ENCODE assay signal across 19 cellular contexts in the genomic region with DNA sequence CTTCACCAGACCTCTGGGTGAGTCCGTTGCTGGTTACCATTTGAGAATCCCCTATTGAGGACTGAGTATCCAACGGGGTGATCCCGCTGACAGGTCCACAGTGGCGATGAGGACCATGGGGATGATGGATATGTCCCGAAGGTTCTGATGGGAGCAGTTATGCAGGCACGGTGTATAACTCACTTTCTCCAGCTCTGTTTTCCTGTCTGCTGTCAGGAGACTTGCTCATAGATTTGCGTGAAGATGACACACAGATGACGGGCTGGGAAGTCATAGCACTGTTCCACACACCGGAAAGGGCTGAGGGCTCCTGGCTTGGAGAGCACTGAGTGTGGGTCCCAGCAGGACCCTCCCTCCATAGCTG. TPM values are rescaled to one million over a fixed set of nuclear protein-coding genes. Genes with fewer than 3 reads are reported as not detected.
DNase-seq lines count a peak whose midpoint lies in the region; ATAC-seq, FAIRE-seq and TF ChIP-seq lines count a peak whose summit lies in the region.
"Had no signal": no experiment of that assay in that cellular context is flagged by ENCODE, and none has a peak within 500 bp of the region (broad histone marks: within the 10 kb centered on the region; RNA-seq: fewer than 3 reads in every experiment).

No MANE protein-coding gene starts in this region.

- no peak for TF ChIP-seq EP300 in upper lobe of left lung (IDR thresholded peaks at IDR 0.05)

- TF ChIP-seq CTCF in CD4-positive, alpha-beta T cell (IDR thresholded peaks at IDR 0.05) = no peak
- TF ChIP-seq CTCF in HFFc6 (IDR thresholded peaks at IDR 0.05) (no peak), astrocyte (IDR thresholded peaks at IDR 0.05; ENCODE audit: insufficient read depth, low read depth, low read length) (no peak), keratinocyte (optimal IDR thresholded peaks at IDR 0.05 in 1 of 3, IDR thresholded peaks at IDR 0.05 in 1 of 3, conservative IDR thresholded peaks at IDR 0.05 in 1 of 3; ENCODE audit: extremely low read depth in 1 of 3, insufficient read depth in 2 of 3, low read length in 3 of 3) (no peak), upper lobe of left lung (IDR thresholded peaks at IDR 0.05) (no peak)

- H3K27me3 Mint-ChIP-seq in CD4-positive, alpha-beta T cell = no peaks in the 10 kb centered on the region
- peaks cover 4% of the 10 kb centered on the region for H3K27me3 Mint-ChIP-seq in HFFc6 (ENCODE audit: insufficient read depth)
- H3K27me3 Mint-ChIP-seq in astrocyte (ENCODE audit: low read depth, unreplicated experiment) = no peaks in the 10 kb centered on the region

- H3K9me3 ChIP-seq in CD4-positive, alpha-beta T cell (ENCODE audit: control insufficient read depth, low read length) = no peaks in the 10 kb centered on the region
- H3K9me3 ChIP-seq in astrocyte (ENCODE audit: insufficient read depth, low read depth, low read length) = no peaks in the 10 kb centered on the region
- no peaks in the 10 kb centered on the region for H3K9me3 ChIP-seq in keratinocyte (ENCODE audit: control insufficient read depth, low read depth, low read length)
- H3K9me3 ChIP-seq in upper lobe of left lung = no peaks in the 10 kb centered on the region

- H3K27ac ChIP-seq in CD4-positive, alpha-beta T cell (ENCODE audit: low read depth, low read length) = no peak overlapping the region
- H3K27ac ChIP-seq in astrocyte (ENCODE audit: low read depth, low read length) (no peak overlapping the region), keratinocyte (ENCODE audit: control insufficient read depth, insufficient read depth, low read length) (peak overlapping the region; percentile 99), upper lobe of left lung (peak overlapping the region in 1 of 4 donors; percentile 65)

- H3K4me1 Mint-ChIP-seq in CD4-positive, alpha-beta T cell (ENCODE audit: low read depth) = peaks cover 7% of the 10 kb centered on the region
- H3K4me1 Mint-ChIP-seq in HFFc6 (ENCODE audit: low read depth) (peaks cover 23% of the 10 kb centered on the region), astrocyte (ENCODE audit: low read depth, unreplicated experiment) (peaks cover 10% of the 10 kb centered on the region)

- no peak overlapping the region for H3K27ac Mint-ChIP-seq in CD4-positive, alpha-beta T cell
- H3K27ac Mint-ChIP-seq in HFFc6 (no peak overlapping the region), astrocyte (ENCODE audit: unreplicated experiment) (no peak overlapping the region)
- H3K27ac Mint-ChIP-seq: activated T-helper 1 cell treated with anti-CD3 and anti-CD28 coated beads, Interleukin-12 subunit alpha, Interleukin-12 subunit beta, Interleukin-2, Interleukin-4 antibody, amounts not matched to agents 30 ng/mL and 10 ng/mL and 1 ng/mL, durations not matched to agents 14 hours and 24 hours and 36 hours had no signal

- H3K36me3 ChIP-seq in astrocyte (ENCODE audit: insufficient read depth, low read length) (no peaks in the 10 kb centered on the region), keratinocyte (ENCODE audit: control insufficient read depth in 2 of 2, extremely low read depth in 1 of 2, insufficient read depth in 2 of 2, low read length in 2 of 2) (no peaks in the 10 kb centered on the region), upper lobe of left lung (no peaks in the 10 kb centered on the region)

- no peak for DNase-seq in CD4-positive, alpha-beta T cell
- DNase-seq in HFFc6 (peak; percentile 39), astrocyte (ENCODE audit: low read depth) (peak; percentile 24), keratinocyte (ENCODE audit: low read depth, low spot score) (no peak), T1000 (lab: John Stamatoyannopoulos, UW) (no peak), upper lobe of left lung (no peak)
- DNase-seq in stimulated activated CD4-positive, alpha-beta T cell treated with anti-CD3 and anti-CD28 coated beads, Interleukin-2, amount 100 ng/mL, for 48 hours = no peak
- DNase-seq in activated effector memory CD4-positive, alpha-beta T cell treated with Interleukin-2 at 50 U/mL for 16 hours = no peak
- DNase-seq: activated CD4-positive, alpha-beta T cell treated with anti-CD3 and anti-CD28 coated beads, Interleukin-2, amount 10 ng/mL, durations not matched to agents 24 days and 14 days; GF-D8; kidney; mammary epithelial cell; NCI-H2081 treated with DMSO at 0.1 percent for 48 hours; NCI-H446; OCI-M1; stimulated activated CD4-positive, alpha-beta T cell treated with anti-CD3 and anti-CD28 coated beads, Interleukin-15, amount 100 ng/mL, for 24 hours; T-helper 1 cell had no signal

- H3K4me3 Mint-ChIP-seq in CD4-positive, alpha-beta T cell = peak overlapping the region; percentile 20
- H3K4me3 Mint-ChIP-seq in HFFc6 (no peak overlapping the region), astrocyte (ENCODE audit: unreplicated experiment) (no peak overlapping the region)

- H3K4me2 ChIP-seq in astrocyte (ENCODE audit: low read length) (peak overlapping the region; percentile 91), keratinocyte (ENCODE audit: control insufficient read depth, extremely low read depth, insufficient read depth, low read depth, low read length) (peak overlapping the region; percentile 96)

- no peak for FAIRE-seq in astrocyte (lab: Jason Lieb, UNC)
- peak; percentile 62 for FAIRE-seq in keratinocyte (lab: Jason Lieb, UNC)
- FAIRE-seq: kidney had no signal

- no peaks in the 10 kb centered on the region for H3K79me2 ChIP-seq in astrocyte (ENCODE audit: insufficient read depth, low read length)
- no peaks in the 10 kb centered on the region for H3K79me2 ChIP-seq in keratinocyte (ENCODE audit: control insufficient read depth, insufficient read depth, low read length)

- 92% methylated on average over 8 to 9 of the region's 9 CpGs for WGBS in upper lobe of left lung, 2 donors

- no peak overlapping the region for H2AFZ ChIP-seq in astrocyte (ENCODE audit: low read depth, low read length)
- peak overlapping the region; percentile 79 for H2AFZ ChIP-seq in keratinocyte (ENCODE audit: control insufficient read depth, low read length)

- TF ChIP-seq POLR2A in upper lobe of left lung (IDR thresholded peaks at IDR 0.05) = no peak

- no peak overlapping the region for H3K4me3 ChIP-seq in astrocyte (ENCODE audit: insufficient read depth, low read depth, low read length)
- peak overlapping the region in 2 of 3 experiments; percentile 56 to 82 for H3K4me3 ChIP-seq in keratinocyte (ENCODE audit: control insufficient read depth in 2 of 3, extremely low read depth in 1 of 3, insufficient read depth in 2 of 3, low read depth in 1 of 3, low read length in 3 of 3)
- no peak overlapping the region for H3K4me3 ChIP-seq in upper lobe of left lung

- H4K20me1 ChIP-seq in astrocyte (ENCODE audit: insufficient read depth, low read length) = no peaks in the 10 kb centered on the region
- H4K20me1 ChIP-seq in keratinocyte (ENCODE audit: control insufficient read depth, extremely low read depth, insufficient read depth, low read length) = no peaks in the 10 kb centered on the region

- H3K4me1 ChIP-seq in astrocyte (ENCODE audit: insufficient read depth, low read length) (peaks cover 21% of the 10 kb centered on the region), keratinocyte (ENCODE audit: control insufficient read depth, extremely low read depth, insufficient read depth, low read length) (peaks cover 22% of the 10 kb centered on the region), upper lobe of left lung (peaks cover 16 to 35% (median 24%) of the 10 kb centered on the region in 4 donors)

- no peaks in the 10 kb centered on the region for H3K36me3 Mint-ChIP-seq in CD4-positive, alpha-beta T cell (ENCODE audit: low read depth)
- H3K36me3 Mint-ChIP-seq in HFFc6 (ENCODE audit: low read depth) = no peaks in the 10 kb centered on the region
- peaks cover 4% of the 10 kb centered on the region for H3K36me3 Mint-ChIP-seq in astrocyte (ENCODE audit: low read depth, unreplicated experiment)
- H3K36me3 Mint-ChIP-seq: activated naive CD4-positive, alpha-beta T cell treated with anti-CD3 and anti-CD28 coated beads, Interleukin-2, amount 50 U/mL, for 72 hours had no signal

- POLR2A ChIA-PET in CD4-positive, alpha-beta T cell (lab: Charles Lee) = no interaction called here

- CTCF ChIA-PET in CD4-positive, alpha-beta T cell (lab: Charles Lee) = no interaction called here

- intact Hi-C loops in CD4-positive, alpha-beta T cell (cut with DNase I, micrococcal nuclease) = no loop called here

- ATAC-seq in CD4-positive, alpha-beta T cell (ENCODE audit: poor library complexity) = no peak
- no peak for ATAC-seq in upper lobe of left lung (ENCODE audit: low FRiP score in 2 of 2)
- ATAC-seq: activated naive CD4-positive, alpha-beta T cell treated with anti-CD3 and anti-CD28 coated beads, Interleukin-2, amount 50 U/mL, for 72 hours had no signal

- dilution Hi-C loops in keratinocyte (cut with MboI; ENCODE audit: extremely low pct_ligation_motif_present, low sequenced_read_pairs) = no loop called here

- H3K9me1 ChIP-seq in keratinocyte (ENCODE audit: control insufficient read depth, extremely low read depth, insufficient read depth, low read length) = no peaks in the 10 kb centered on the region

- H3K27me3 ChIP-seq in CD4-positive, alpha-beta T cell (ENCODE audit: control insufficient read depth, insufficient read depth, low read length) = no peaks in the 10 kb centered on the region
- peaks cover 7% of the 10 kb centered on the region for H3K27me3 ChIP-seq in astrocyte (ENCODE audit: insufficient read depth, low read length)
- no peaks in the 10 kb centered on the region for H3K27me3 ChIP-seq in keratinocyte (ENCODE audit: control insufficient read depth, extremely low read depth, insufficient read depth, low read length)
- no peaks in the 10 kb centered on the region for H3K27me3 ChIP-seq in upper lobe of left lung

- no peak overlapping the region for H3K9ac ChIP-seq in astrocyte (ENCODE audit: low read length)
- no peak overlapping the region for H3K9ac ChIP-seq in keratinocyte (ENCODE audit: control insufficient read depth, extremely low read depth, insufficient read depth, low read length)

- H3K9me3 Mint-ChIP-seq in CD4-positive, alpha-beta T cell = no peaks in the 10 kb centered on the region
- no peaks in the 10 kb centered on the region for H3K9me3 Mint-ChIP-seq in HFFc6
- H3K9me3 Mint-ChIP-seq in astrocyte (ENCODE audit: unreplicated experiment) = no peaks in the 10 kb centered on the region
- H3K9me3 Mint-ChIP-seq: activated CD4-positive, alpha-beta T cell treated with anti-CD3 and anti-CD28 coated beads, Interleukin-2, amount 10 ng/mL, durations not matched to agents 24 days and 14 days; activated naive CD4-positive, alpha-beta T cell treated with anti-CD3 and anti-CD28 coated beads, Interleukin-2, amount 50 U/mL, for 72 hours; activated T-helper 1 cell treated with anti-CD3 and anti-CD28 coated beads, Interleukin-12 subunit alpha, Interleukin-12 subunit beta, Interleukin-2, Interleukin-4 antibody, amounts not matched to agents 30 ng/mL and 10 ng/mL and 1 ng/mL, durations not matched to agents 14 hours and 24 hours and 36 hours had no signal

RNA-seq across cellular contexts. Expression of gene ADCY7, which starts 22.2 kb away (rescaled TPM):
- 100 to 1,000 TPM; 136 to 147 TPM for total RNA-seq in CD4-positive, alpha-beta T cell
- total RNA-seq in HFFc6 (2021; fragmentation: NEBNext Ultra II Directional; extraction: Animal tissue kit (Norgen Biotek cat#: 25700)) = 10 to 100 TPM; 32.7 to 48.1 (median 41.9) TPM
- total RNA-seq in astrocyte (30.3 and 33.7 TPM in 2 replicates), upper lobe of left lung (100 to 1,000 TPM in 3 of 6 donors, 10 to 100 TPM in 3; 46.9 to 177 (median 101) TPM)
- 5.1 to 9.6 TPM (median 6.8 TPM) in 3 replicates for polyA plus RNA-seq in keratinocyte
- polyA plus RNA-seq in keratinocyte (2011; ENCODE audit: low read depth) = 1.0 TPM
- polyA plus RNA-seq in keratinocyte (2011; cell fraction: cytosol; rRNA removed) = 3.2 and 4.1 TPM in 2 replicates
- 18.5 and 21.5 TPM in 2 replicates for polyA plus RNA-seq in keratinocyte (2011; cell fraction: nucleus; rRNA removed)
- polyA plus RNA-seq in keratinocyte (2012; ENCODE audit: low replicate concordance) = 4.0 and 12.9 TPM in 2 replicates
- polyA minus RNA-seq in keratinocyte = 14.3 to 43.3 TPM (median 16.7 TPM) in 3 replicates
- polyA minus RNA-seq in keratinocyte (2011; cell fraction: cytosol; rRNA and poly(A)+ RNA removed) = 13.0 TPM
- 35.3 and 36.4 TPM in 2 replicates for polyA minus RNA-seq in keratinocyte (2011; cell fraction: nucleus; rRNA and poly(A)+ RNA removed)

Comparison
In these comparisons a context has a peak if more than half of its experiments do, and no peak if none do; other contexts are left out.
1. DNase-seq: peak in HFFc6 (single experiment) and astrocyte (single experiment); none in CD4-positive, alpha-beta T cell (0 of 10), keratinocyte (single experiment), stimulated activated CD4-positive, alpha-beta T cell treated with anti-CD3 and anti-CD28 coated beads, Interleukin-2, amount 100 ng/mL, for 48 hours (0 of 2), T1000 (single experiment), activated effector memory CD4-positive, alpha-beta T cell treated with Interleukin-2 at 50 U/mL for 16 hours (single experiment) and upper lobe of left lung (0 of 2).
2. H3K4me3 ChIP-seq: peak in keratinocyte (2 of 3); none in astrocyte (single experiment) and upper lobe of left lung (0 of 4).